8 cellular contexts compared by ENCODE assay signal in genomic region chr14:21106506-21107359, GRCh38. TPM values are rescaled to one million over a fixed set of nuclear protein-coding genes. Genes with fewer than 3 reads are reported as not detected.
DNase-seq lines count a peak whose midpoint lies in the region; ATAC-seq and TF ChIP-seq lines count a peak whose summit lies in the region.

No MANE protein-coding gene starts in this region.

- ATAC-seq in HG02798 (IDR thresholded peaks at IDR 0.05; ENCODE audit: poor library complexity, unreplicated experiment) (no peak), GM18502 (IDR thresholded peaks at IDR 0.05; ENCODE audit: poor library complexity, unreplicated experiment) (no peak)

- H3K36me3 ChIP-seq in right atrium auricular region = no peaks in the 10 kb centered on the region

- DNase-seq in GM03348 (ENCODE audit: low spot score) (peak; percentile 83), NCI-H1436 treated with DMSO at 0.1 percent for 48 hours (lab: John Stamatoyannopoulos, UW) (peak; percentile 29), T-helper 1 cell (peak; percentile 44 to 70 (median 61)), right atrium auricular region (ENCODE audit: low spot score) (peak; percentile 84), retina (peak; percentile 87)

- H3K27ac ChIP-seq in angular gyrus (ENCODE audit: low read depth, low read length) (peak overlapping the region; percentile 29), right atrium auricular region (peak overlapping the region; percentile 36 to 99)

- H3K4me1 ChIP-seq in right atrium auricular region = peaks cover 0 to 45% of the 10 kb centered on the region in 2 donors

- no peaks in the 10 kb centered on the region for H3K9me3 ChIP-seq in right atrium auricular region

- H3K4me3 ChIP-seq in right atrium auricular region = peak overlapping the region in 1 of 2 donors; percentile 6

- H3K27me3 ChIP-seq in right atrium auricular region = no peaks in the 10 kb centered on the region

- TF ChIP-seq CTCF in right atrium auricular region (IDR thresholded peaks at IDR 0.05) = peak; percentile 69 to 94

RNA-seq across cellular contexts. Expression of gene TMEM253, which starts 5.9 kb away (rescaled TPM):
- not detected for total RNA-seq in right atrium auricular region

RNA-seq across cellular contexts. Expression of gene ZNF219, which starts 8.3 kb away (rescaled TPM):
- 10 to 100 TPM; 49.7 to 66.6 TPM for total RNA-seq in right atrium auricular region

RNA-seq across cellular contexts. Expression of gene ARHGEF40, which starts 36.6 kb away (rescaled TPM):
- total RNA-seq in right atrium auricular region = 10 to 100 TPM; 14.3 to 16.0 TPM

RNA-seq across cellular contexts. Expression of gene RNASE8, which starts 49.1 kb away (rescaled TPM):
- total RNA-seq in right atrium auricular region = not detected

RNA-seq across cellular contexts. Expression of gene OR5AU1, which starts 49.1 kb away (rescaled TPM):
- total RNA-seq in right atrium auricular region = not detected

Comparison
In these comparisons a context has a peak if more than half of its experiments do, and no peak if none do; other contexts are left out.
1. DNase-seq: peak in every context shown above with its lines; median percentile 87 in retina; 84 in right atrium auricular region; 83 in GM03348; 61 in T-helper 1 cell; 29 in NCI-H1436 treated with DMSO at 0.1 percent for 48 hours.